19 cellular contexts compared by ENCODE assay signal in the genomic region with DNA sequence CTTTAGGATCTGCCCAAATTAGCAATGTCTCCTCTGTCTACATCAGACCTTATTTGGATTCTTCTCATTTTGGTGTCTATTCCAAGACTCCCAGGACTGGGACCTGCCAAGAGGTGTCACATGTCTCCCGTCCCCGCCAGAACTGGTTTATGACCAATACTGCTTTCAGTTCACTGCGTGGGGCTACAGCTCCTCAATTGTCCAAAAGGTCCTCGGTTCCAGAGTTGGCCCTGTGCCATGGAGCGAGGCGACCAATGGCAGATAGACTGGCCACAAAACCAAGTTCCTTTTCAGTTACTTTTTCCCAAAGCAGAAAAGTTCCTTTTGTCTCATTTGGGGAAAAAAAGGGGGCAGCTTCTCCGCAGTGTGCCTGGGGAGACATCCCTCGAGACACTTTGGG.
"Had no signal": no experiment of that assay in that cellular context is flagged by ENCODE, and none has a peak within 500 bp of the region (broad histone marks: within the 10 kb centered on the region; RNA-seq: fewer than 3 reads in every experiment).

No MANE protein-coding gene starts in this region.

- H3K27me3 ChIP-seq: breast epithelium, colonic mucosa, right atrium auricular region had no signal

- DNase-seq: activated CD4-positive, CD25-positive, alpha-beta regulatory T cell treated with anti-CD3 and anti-CD28 coated beads, Interleukin-2, amount 50 U/mL, for 72 hours; activated naive CD4-positive, alpha-beta T cell; activated naive CD8-positive, alpha-beta T cell treated with anti-CD3 and anti-CD28 coated beads, Interleukin-2, amount 10 ng/mL, durations not matched to agents 7 days and 5 days; aorta; colonic mucosa; glutamatergic neuron; immature natural killer cell; naive B cell; SK-N-SH; small intestine; stimulated activated CD4-positive, alpha-beta T cell treated with anti-CD3 and anti-CD28 coated beads, Interleukin-4, amount 100 ng/mL, for 4 hours; stimulated activated CD8-positive, alpha-beta memory T cell treated with anti-CD3 and anti-CD28 coated beads, Interleukin-4, amount 100 ng/mL, for 48 hours; T-cell had no signal

- H3K27ac ChIP-seq: breast epithelium, colonic mucosa, esophagus muscularis mucosa, parathyroid adenoma, right atrium auricular region, thoracic aorta had no signal

- H3K9me3 ChIP-seq: breast epithelium, colonic mucosa, esophagus muscularis mucosa, right atrium auricular region, SK-N-SH, thoracic aorta had no signal

- H3K4me1 ChIP-seq: breast epithelium, colonic mucosa, esophagus muscularis mucosa, parathyroid adenoma, right atrium auricular region had no signal

- H3K4me3 ChIP-seq: breast epithelium, colonic mucosa, esophagus muscularis mucosa, lung, right atrium auricular region, thoracic aorta had no signal

- ATAC-seq: T-cell had no signal
